Comparison of ENCODE assay signal across 14 cellular contexts in genomic region chr1:79852004-79852403, GRCh38.
DNase-seq lines count a peak whose midpoint lies in the region; ATAC-seq and TF ChIP-seq lines count a peak whose summit lies in the region.
"Had no signal": no experiment of that assay in that cellular context is flagged by ENCODE, and none has a peak within 500 bp of the region (broad histone marks: within the 10 kb centered on the region; RNA-seq: fewer than 3 reads in every experiment).

No MANE protein-coding gene starts in this region.

- DNase-seq in ELR (ENCODE audit: low read depth) (peak; percentile 2), NCI-H2171 treated with DMSO at 0.1 percent for 48 hours (lab: John Stamatoyannopoulos, UW) (peak; percentile 56), fibroblast of pulmonary artery (ENCODE audit: low read depth) (no peak), esophagus muscularis mucosa (ENCODE audit: extremely low spot score) (no peak), hepatic stellate cell (ENCODE audit: low spot score) (no peak), mucosa of descending colon (no peak), colonic mucosa (no peak)
- DNase-seq: effector memory CD4-positive, alpha-beta T cell; heart left ventricle; mammary epithelial cell; NCI-H2029 treated with DMSO at 0.1 percent for 48 hours; pancreas had no signal

- 87% methylated on average over 3 of the region's 3 CpGs for WGBS in esophagus muscularis mucosa

- H3K27me3 ChIP-seq in esophagus muscularis mucosa (no peaks in the 10 kb centered on the region), colonic mucosa (no peaks in the 10 kb centered on the region)
- H3K27me3 ChIP-seq: BLaER1, heart left ventricle, pancreas had no signal

- H3K4me3 ChIP-seq in fibroblast of pulmonary artery (replicated peaks; ENCODE audit: low read depth, low read length) (no peak overlapping the region), esophagus muscularis mucosa (no peak overlapping the region), mucosa of descending colon (no peak overlapping the region), colonic mucosa (no peak overlapping the region)
- H3K4me3 ChIP-seq: BLaER1, heart left ventricle, pancreas had no signal

- H3K27ac ChIP-seq in esophagus muscularis mucosa (replicated peaks in 1 of 4) (no peak overlapping the region), colonic mucosa (no peak overlapping the region)
- H3K27ac ChIP-seq: BLaER1, heart left ventricle, pancreas had no signal

- no peaks in the 10 kb centered on the region for H3K36me3 ChIP-seq in esophagus muscularis mucosa
- H3K36me3 ChIP-seq in mucosa of descending colon (ENCODE audit: low read depth) = no peaks in the 10 kb centered on the region
- no peaks in the 10 kb centered on the region for H3K36me3 ChIP-seq in colonic mucosa
- H3K36me3 ChIP-seq: BLaER1, heart left ventricle, pancreas had no signal

- no peak overlapping the region for H3K9ac ChIP-seq in colonic mucosa (ENCODE audit: low read depth in 2 of 2, low read length in 2 of 2)
- H3K9ac ChIP-seq: BLaER1 had no signal

- no peak for TF ChIP-seq POLR2A in esophagus muscularis mucosa (IDR thresholded peaks at IDR 0.05; ENCODE audit: low read depth)

- intact Hi-C loops in esophagus muscularis mucosa (cut with DNase I) = no loop called here
- intact Hi-C loops in mucosa of descending colon (cut with DNase I, micrococcal nuclease) = no loop called here
- intact Hi-C loops in colonic mucosa (cut with DNase I) = no loop called here

- H3K4me1 ChIP-seq in esophagus muscularis mucosa (no peaks in the 10 kb centered on the region), mucosa of descending colon (ENCODE audit: low read depth) (no peaks in the 10 kb centered on the region), colonic mucosa (no peaks in the 10 kb centered on the region)
- H3K4me1 ChIP-seq: BLaER1, heart left ventricle, pancreas had no signal

- TF ChIP-seq CTCF in fibroblast of pulmonary artery (IDR thresholded peaks at IDR 0.05; ENCODE audit: low read length, missing control alignments) = peak; percentile 7
- no peak for TF ChIP-seq CTCF in esophagus muscularis mucosa (IDR thresholded peaks at IDR 0.05)
- no peak for TF ChIP-seq CTCF in mucosa of descending colon (IDR thresholded peaks at IDR 0.05)
- no peak for TF ChIP-seq CTCF in colonic mucosa (IDR thresholded peaks at IDR 0.05)

- ATAC-seq in GM21529 (IDR thresholded peaks at IDR 0.05; ENCODE audit: unreplicated experiment) (peak; percentile 64), mucosa of descending colon (no peak)
- ATAC-seq: heart left ventricle, pancreas had no signal

- no peak for TF ChIP-seq EP300 in esophagus muscularis mucosa (IDR thresholded peaks at IDR 0.05)

- no peaks in the 10 kb centered on the region for H3K9me3 ChIP-seq in esophagus muscularis mucosa
- H3K9me3 ChIP-seq in mucosa of descending colon = no peaks in the 10 kb centered on the region
- H3K9me3 ChIP-seq in colonic mucosa = no peaks in the 10 kb centered on the region
- H3K9me3 ChIP-seq: BLaER1, pancreas had no signal

Comparison
In these comparisons a context has a peak if more than half of its experiments do, and no peak if none do; other contexts are left out.
1. DNase-seq: peak in ELR (single experiment) and NCI-H2171 treated with DMSO at 0.1 percent for 48 hours (single experiment); none in fibroblast of pulmonary artery (single experiment), esophagus muscularis mucosa (single experiment), hepatic stellate cell (single experiment), mucosa of descending colon (0 of 3) and colonic mucosa (single experiment).